Comparison of ENCODE assay signal across 8 cellular contexts in genomic region chr10:21526952-21527633, GRCh38. TPM values are rescaled to one million over a fixed set of nuclear protein-coding genes. Genes with fewer than 3 reads are reported as not detected.
DNase-seq lines count a peak whose midpoint lies in the region; ATAC-seq and TF ChIP-seq lines count a peak whose summit lies in the region.

No MANE protein-coding gene starts in this region.

- H3K9ac ChIP-seq in MM.1S (ENCODE audit: low read length), result peak overlapping the region; percentile 62

- H3K36me3 ChIP-seq in MM.1S (replicated peaks; ENCODE audit: insufficient read depth, low read length) (no peaks in the 10 kb centered on the region), mucosa of descending colon (ENCODE audit: low read depth) (no peaks in the 10 kb centered on the region), stomach (no peaks in the 10 kb centered on the region)

- no peak for TF ChIP-seq EP300 in stomach (IDR thresholded peaks at IDR 0.05)

- WGBS in stomach, 5 donors, result 1 to 4% (median 2%) methylated on average over 38 to 67 of the region's 67 CpGs

- H3F3A ChIP-seq in MM.1S (ENCODE audit: insufficient read depth, low read length), result peaks cover 26% of the 10 kb centered on the region

- peaks cover 8% of the 10 kb centered on the region; the same call in 1 of the 2 replicates for H3K4me1 ChIP-seq in MM.1S (ENCODE audit: low read length)
- peaks cover 6% of the 10 kb centered on the region for H3K4me1 ChIP-seq in mucosa of descending colon (ENCODE audit: low read depth)
- H3K4me1 ChIP-seq in stomach, result peaks cover 15 to 52% (median 29%) of the 10 kb centered on the region in 4 donors

- TF ChIP-seq POLR2A in stomach (IDR thresholded peaks at IDR 0.05), result no peak

- intact Hi-C loops in mucosa of descending colon (cut with DNase I, micrococcal nuclease) (no loop called here), stomach (cut with DNase I; ENCODE audit: low total_unique reads) (no loop called here)

- ATAC-seq in mucosa of descending colon (peak; percentile 53), GM21786 (IDR thresholded peaks at IDR 0.05; ENCODE audit: unreplicated experiment) (no peak)

- H4K20me1 ChIP-seq in MM.1S (ENCODE audit: insufficient read depth, low read length), result no peaks in the 10 kb centered on the region

- H3K27me3 ChIP-seq in MM.1S (replicated peaks; ENCODE audit: insufficient read depth, low read length) (peaks cover 28% of the 10 kb centered on the region), stomach (peaks cover 0 to 26% (median 10%) of the 10 kb centered on the region in 3 donors)

- H3K27ac ChIP-seq in MM.1S (ENCODE audit: low read length) (peak overlapping the region; percentile 56; the same call in 1 of the 2 replicates), stomach (peak overlapping the region; percentile 91 to 98 (median 96))

- DNase-seq in activated T-cell treated with anti-CD3 and anti-CD28 coated beads for 1 hour (ENCODE audit: low read depth), result peak; percentile 23
- DNase-seq in activated T-cell treated with anti-CD3 and anti-CD28 coated beads for 4 hours, result no peak
- peak; percentile 51 for DNase-seq in MM.1S
- DNase-seq in activated CD8-positive, alpha-beta memory T cell treated with anti-CD3 and anti-CD28 coated beads, Interleukin-2, amount 50 U/mL, for 4 hours, result peak; percentile 31
- no peak for DNase-seq in epithelial cell of proximal tubule (ENCODE audit: low read depth)
- peak; percentile 58 to 77 (median 77) for DNase-seq in mucosa of descending colon
- DNase-seq in stomach, result peak; percentile 54

- H3K79me2 ChIP-seq in MM.1S (ENCODE audit: low read length), result no peaks in the 10 kb centered on the region

- TF ChIP-seq CTCF in MM.1S (IDR thresholded peaks at IDR 0.05; ENCODE audit: low read length) (no peak), epithelial cell of proximal tubule (conservative IDR thresholded peaks at IDR 0.05; ENCODE audit: low read depth, low read length) (no peak), mucosa of descending colon (IDR thresholded peaks at IDR 0.05) (no peak), stomach (IDR thresholded peaks at IDR 0.05) (no peak)

- H2AFZ ChIP-seq in MM.1S (ENCODE audit: low read length), result peak overlapping the region; percentile 82

- no peaks in the 10 kb centered on the region for H3K9me3 ChIP-seq in MM.1S (replicated peaks; ENCODE audit: insufficient read depth, low read length)
- H3K9me3 ChIP-seq in mucosa of descending colon, result no peaks in the 10 kb centered on the region
- no peaks in the 10 kb centered on the region for H3K9me3 ChIP-seq in stomach

- H3K4me2 ChIP-seq in MM.1S (ENCODE audit: low read depth, low read length), result peak overlapping the region; percentile 92

- H3K4me3 ChIP-seq in MM.1S (ENCODE audit: low read length), result peak overlapping the region; percentile 63
- H3K4me3 ChIP-seq in epithelial cell of proximal tubule (ENCODE audit: low read depth, low read length), result peak overlapping the region; percentile 76
- H3K4me3 ChIP-seq in mucosa of descending colon, result peak overlapping the region; percentile 31
- H3K4me3 ChIP-seq in stomach, result peak overlapping the region; percentile 57 to 78 (median 70)

- no peaks in the 10 kb centered on the region for H3K9me2 ChIP-seq in MM.1S (replicated peaks; ENCODE audit: insufficient read depth, low read length)

RNA-seq across cellular contexts. Expression of gene SKIDA1, which starts 1.6 kb away (rescaled TPM):
- 0.52 and 1.4 TPM in 2 replicates for total RNA-seq in epithelial cell of proximal tubule
- 1 to 10 TPM in 1 of 3 donors, under 1 TPM in 2; 0.03 to 2.4 (median 0.34) TPM for total RNA-seq in mucosa of descending colon
- total RNA-seq in stomach, result 1 to 10 TPM in 2 of 5 donors, under 1 TPM in 2, not detected in 1; under 0.01 to 2.7 (median 0.95) TPM
- polyA plus RNA-seq in stomach, result under 1 TPM; 0.06 to 0.45 (median 0.15) TPM

RNA-seq across cellular contexts. Expression of gene MLLT10, which starts 6.9 kb away (rescaled TPM):
- 15.5 and 15.8 TPM in 2 replicates for total RNA-seq in epithelial cell of proximal tubule
- total RNA-seq in mucosa of descending colon, result 10 to 100 TPM; 29.6 to 43.1 (median 35.8) TPM
- total RNA-seq in stomach, result 10 to 100 TPM; 22.2 to 76.9 (median 34.4) TPM
- polyA plus RNA-seq in stomach, result 10 to 100 TPM; 12.8 to 22.1 (median 13.7) TPM

Comparison
In these comparisons a context has a peak if more than half of its experiments do, and no peak if none do; other contexts are left out.
1. DNase-seq: peak in activated T-cell treated with anti-CD3 and anti-CD28 coated beads for 1 hour (single experiment), MM.1S (single experiment), activated CD8-positive, alpha-beta memory T cell treated with anti-CD3 and anti-CD28 coated beads, Interleukin-2, amount 50 U/mL, for 4 hours (single experiment), mucosa of descending colon (3 of 3) and stomach (single experiment); none in activated T-cell treated with anti-CD3 and anti-CD28 coated beads for 4 hours (single experiment) and epithelial cell of proximal tubule (single experiment).
2. Peak in every context shown above with its lines, with median percentiles within 50 percentile points of each other: H3K4me3 ChIP-seq.